In genomic region chr4:52657630-52658501, GRCh38 we compare ENCODE assay signal across 8 cellular contexts. TPM values are rescaled to one million over a fixed set of nuclear protein-coding genes. Genes with fewer than 3 reads are reported as not detected.
DNase-seq lines count a peak whose midpoint lies in the region; ATAC-seq, FAIRE-seq and TF ChIP-seq lines count a peak whose summit lies in the region.

No MANE protein-coding gene starts in this region.

- peaks cover 53% of the 10 kb centered on the region for H3K79me2 ChIP-seq in HCT116 (ENCODE audit: insufficient read depth, low read length)

- DNase-seq in AG08396 (ENCODE audit: low spot score): peak; percentile 37
- peak; percentile 6 for DNase-seq in HCT116 (ENCODE audit: low read depth, low spot score)
- DNase-seq in activated T-helper 2 cell treated with anti-CD3 and anti-CD28 coated beads, Interferon-gamma antibody, Interleukin-2, Interleukin-4, amounts not matched to agents 10 μg/mL and 5 μg/mL and 100 μg/mL, durations not matched to agents 14 hours and 24 hours and 36 hours (ENCODE audit: low spot score): no peak
- peak in 2 of 3 donors; percentile 50 to 57 for DNase-seq in right cardiac atrium
- DNase-seq in retinal pigment epithelial cell (ENCODE audit: low read depth): peak; percentile 39
- no peak for DNase-seq in stimulated activated CD4-positive, alpha-beta T cell treated with anti-CD3 and anti-CD28 coated beads, Interleukin-15, amount 100 ng/mL, for 24 hours
- DNase-seq in NOMO-1 (lab: John Stamatoyannopoulos, UW; ENCODE audit: unreplicated experiment in 2 of 2): no peak
- no peak for DNase-seq in GM12891 (ENCODE audit: insufficient read length, low spot score)

- 42% methylated on average over 18 of the region's 18 CpGs for WGBS in right cardiac atrium

- H3K4me1 Mint-ChIP-seq in activated T-helper 2 cell treated with anti-CD3 and anti-CD28 coated beads, Interferon-gamma antibody, Interleukin-2, Interleukin-4, amounts not matched to agents 10 μg/mL and 5 μg/mL and 100 μg/mL, durations not matched to agents 14 hours and 24 hours and 36 hours (ENCODE audit: low read depth): peaks cover 15% of the 10 kb centered on the region

- H3K36me3 ChIP-seq in HCT116 (ENCODE audit: control insufficient read depth in 1 of 2, insufficient read depth in 2 of 2, low read length in 2 of 2): no peaks in the 10 kb centered on the region

- peak overlapping the region; percentile 83 for H3K4me2 ChIP-seq in HCT116 (ENCODE audit: low read length)

- H3K4me3 ChIP-seq in HCT116 (replicated peaks in 1 of 2; ENCODE audit: low read depth in 1 of 2, low read length in 2 of 2): peak overlapping the region; percentile 67 to 75
- peak overlapping the region; percentile 97 for H3K4me3 ChIP-seq in right cardiac atrium (ENCODE audit: low read length)
- H3K4me3 ChIP-seq in retinal pigment epithelial cell (ENCODE audit: low read length): peak overlapping the region; percentile 68

- H3K9me3 ChIP-seq in HCT116 (ENCODE audit: control insufficient read depth in 1 of 2, insufficient read depth in 1 of 2, low read depth in 1 of 2, low read length in 2 of 2) (no peaks in the 10 kb centered on the region), right cardiac atrium (ENCODE audit: control insufficient read depth, low read length) (no peaks in the 10 kb centered on the region)

- TF ChIP-seq CTCF in HCT116 (IDR thresholded peaks at IDR 0.05 in 2 of 3, conservative IDR thresholded peaks at IDR 0.05 in 1 of 3; ENCODE audit: borderline replicate concordance in 1 of 3, insufficient read depth in 1 of 3, low read depth in 2 of 3, low read length in 2 of 3) (no peak), retinal pigment epithelial cell (conservative IDR thresholded peaks at IDR 0.05; ENCODE audit: low read depth, low read length) (peak; percentile 20)

- H2AFZ ChIP-seq in HCT116 (ENCODE audit: low read depth, low read length, poor library complexity, severe bottlenecking): no peak overlapping the region

- intact Hi-C loops in HCT116 (cut with micrococcal nuclease): no loop called here
- intact Hi-C loops in activated T-helper 2 cell treated with anti-CD3 and anti-CD28 coated beads, Interferon-gamma antibody, Interleukin-2, Interleukin-4, amounts not matched to agents 10 μg/mL and 5 μg/mL and 100 μg/mL, durations not matched to agents 14 hours and 24 hours and 36 hours (cut with micrococcal nuclease): no loop called here
- intact Hi-C loops in right cardiac atrium (cut with DNase I): loop anchor here in 1 of 4 donors (10.0 kb wide), 2 partner anchors 73 to 113 kb away; no protein-coding TSS in a partner anchor

- CTCF ChIA-PET in HCT116 (lab: Charles Lee): interaction anchor here (1.3 kb wide), 1 partner anchor 113 kb away, joined by 5 read pairs; no protein-coding TSS in a partner anchor

- H3K27me3 ChIP-seq in HCT116 (ENCODE audit: insufficient read depth, low read length) (no peaks in the 10 kb centered on the region), right cardiac atrium (ENCODE audit: control insufficient read depth, insufficient read depth) (no peaks in the 10 kb centered on the region)

- no peak overlapping the region for H3K27ac Mint-ChIP-seq in activated T-helper 2 cell treated with anti-CD3 and anti-CD28 coated beads, Interferon-gamma antibody, Interleukin-2, Interleukin-4, amounts not matched to agents 10 μg/mL and 5 μg/mL and 100 μg/mL, durations not matched to agents 14 hours and 24 hours and 36 hours

- TF ChIP-seq RAD21 in HCT116 (IDR thresholded peaks at IDR 0.05; ENCODE audit: low read depth): no peak

- peak overlapping the region; percentile 69 for H3K4me3 Mint-ChIP-seq in activated T-helper 2 cell treated with anti-CD3 and anti-CD28 coated beads, Interferon-gamma antibody, Interleukin-2, Interleukin-4, amounts not matched to agents 10 μg/mL and 5 μg/mL and 100 μg/mL, durations not matched to agents 14 hours and 24 hours and 36 hours (ENCODE audit: low read depth)

- POLR2A ChIA-PET in HCT116 (lab: Charles Lee): interaction anchor here (0.7 to 1.4 kb wide), 3 partner anchors 13 to 54 kb away, joined by 3 to 6 read pairs (median 3); no protein-coding TSS in a partner anchor

- H3K27ac ChIP-seq in HCT116 (ENCODE audit: low read depth, low read length) (peak overlapping the region; percentile 83), right cardiac atrium (ENCODE audit: low read length) (peak overlapping the region; percentile 45)

- H3K9me3 Mint-ChIP-seq in activated T-helper 2 cell treated with anti-CD3 and anti-CD28 coated beads, Interferon-gamma antibody, Interleukin-2, Interleukin-4, amounts not matched to agents 10 μg/mL and 5 μg/mL and 100 μg/mL, durations not matched to agents 14 hours and 24 hours and 36 hours: peaks cover 5% of the 10 kb centered on the region

- ATAC-seq in HCT116: peak; percentile 20
- ATAC-seq in right cardiac atrium: no peak

- H4K20me1 ChIP-seq in HCT116 (ENCODE audit: insufficient read depth): no peaks in the 10 kb centered on the region

- TF ChIP-seq POLR2A in HCT116 (IDR thresholded peaks at IDR 0.05; ENCODE audit: borderline replicate concordance, extremely low read depth, insufficient read depth, insufficient read length) (no peak), GM12891 (IDR thresholded peaks at IDR 0.05; ENCODE audit: low read depth, low read length) (no peak)

- H3K27me3 Mint-ChIP-seq in activated T-helper 2 cell treated with anti-CD3 and anti-CD28 coated beads, Interferon-gamma antibody, Interleukin-2, Interleukin-4, amounts not matched to agents 10 μg/mL and 5 μg/mL and 100 μg/mL, durations not matched to agents 14 hours and 24 hours and 36 hours (ENCODE audit: low read depth): peaks cover 10% of the 10 kb centered on the region

- H3K4me1 ChIP-seq in HCT116 (ENCODE audit: control insufficient read depth in 1 of 2, insufficient read depth in 2 of 2, low read length in 2 of 2): peaks cover 19 to 43% of the 10 kb centered on the region in 2 experiments
- H3K4me1 ChIP-seq in right cardiac atrium (ENCODE audit: control insufficient read depth, insufficient read depth, low read length): peaks cover 5% of the 10 kb centered on the region

- TSS peak; percentile 30 for BruUV-seq in HCT116 (replicated peaks; lab: Mats Ljungman, UMichigan)

- FAIRE-seq in GM12891 (lab: Jason Lieb, UNC): no peak

- no peaks in the 10 kb centered on the region for H3K9me2 ChIP-seq in HCT116 (ENCODE audit: insufficient read depth)

- H3K9ac ChIP-seq in HCT116 (ENCODE audit: low read length): peak overlapping the region; percentile 78

- RAD21 ChIA-PET in HCT116 (lab: Charles Lee; ENCODE audit: low non-redundant PET in 1 of 2, low total read pairs in 2 of 2, uncharacterized antibody in 2 of 2, unreplicated experiment in 2 of 2): no interaction called here

- peaks cover 20% of the 10 kb centered on the region for H3K36me3 Mint-ChIP-seq in activated T-helper 2 cell treated with anti-CD3 and anti-CD28 coated beads, Interferon-gamma antibody, Interleukin-2, Interleukin-4, amounts not matched to agents 10 μg/mL and 5 μg/mL and 100 μg/mL, durations not matched to agents 14 hours and 24 hours and 36 hours (ENCODE audit: low read depth)

TF ChIP-seq in HCT116, 20 proteins besides CTCF, POLR2A, EP300 and RAD21:
- TF ChIP-seq MAX (IDR thresholded peaks at IDR 0.05) (peak; percentile 24; the same call in 1 of the 2 replicates), ZNF274 (IDR thresholded peaks at IDR 0.05; ENCODE audit: low read depth, low read length) (no peak)

TF ChIP-seq in GM12891, 5 proteins besides CTCF, POLR2A, EP300 and RAD21:
- TF ChIP-seq TAF1 (IDR thresholded peaks at IDR 0.05; ENCODE audit: low read depth, low read length): no peak
- no peak for TF ChIP-seq POLR2AphosphoS5 (IDR thresholded peaks at IDR 0.05; ENCODE audit: low read depth, low read length)

RNA-seq across cellular contexts. Expression of gene USP46, which starts 1.2 kb away (rescaled TPM):
- total RNA-seq in HCT116 (2021; ENCODE audit: unreplicated experiment): 36.6 TPM
- 10.7 and 12.6 TPM in 2 replicates for polyA plus RNA-seq in HCT116 (2012)
- 7.7 and 8.9 TPM in 2 replicates for total RNA-seq in activated T-helper 2 cell treated with anti-CD3 and anti-CD28 coated beads, Interferon-gamma antibody, Interleukin-2, Interleukin-4, amounts not matched to agents 10 μg/mL and 5 μg/mL and 100 μg/mL, durations not matched to agents 14 hours and 24 hours and 36 hours
- 10 to 100 TPM; 51.1 to 63.7 (median 59.5) TPM for total RNA-seq in right cardiac atrium
- 12.6 TPM for polyA plus RNA-seq in right cardiac atrium
- 5.3 TPM for polyA plus RNA-seq in GM12891 (2012; ENCODE audit: low read depth, missing spikeins)

Comparison
In these comparisons a context has a peak if more than half of its experiments do, and no peak if none do; other contexts are left out.
1. DNase-seq: peak in AG08396 (single experiment), HCT116 (single experiment), right cardiac atrium (2 of 3) and retinal pigment epithelial cell (single experiment); none in activated T-helper 2 cell treated with anti-CD3 and anti-CD28 coated beads, Interferon-gamma antibody, Interleukin-2, Interleukin-4, amounts not matched to agents 10 μg/mL and 5 μg/mL and 100 μg/mL, durations not matched to agents 14 hours and 24 hours and 36 hours (single experiment), stimulated activated CD4-positive, alpha-beta T cell treated with anti-CD3 and anti-CD28 coated beads, Interleukin-15, amount 100 ng/mL, for 24 hours (single experiment), NOMO-1 (0 of 2) and GM12891 (single experiment).
2. Peak in every context shown above with its lines, with median percentiles within 50 percentile points of each other: H3K4me3 ChIP-seq.